Comparison of ENCODE assay signal across 20 cellular contexts in the genomic region with DNA sequence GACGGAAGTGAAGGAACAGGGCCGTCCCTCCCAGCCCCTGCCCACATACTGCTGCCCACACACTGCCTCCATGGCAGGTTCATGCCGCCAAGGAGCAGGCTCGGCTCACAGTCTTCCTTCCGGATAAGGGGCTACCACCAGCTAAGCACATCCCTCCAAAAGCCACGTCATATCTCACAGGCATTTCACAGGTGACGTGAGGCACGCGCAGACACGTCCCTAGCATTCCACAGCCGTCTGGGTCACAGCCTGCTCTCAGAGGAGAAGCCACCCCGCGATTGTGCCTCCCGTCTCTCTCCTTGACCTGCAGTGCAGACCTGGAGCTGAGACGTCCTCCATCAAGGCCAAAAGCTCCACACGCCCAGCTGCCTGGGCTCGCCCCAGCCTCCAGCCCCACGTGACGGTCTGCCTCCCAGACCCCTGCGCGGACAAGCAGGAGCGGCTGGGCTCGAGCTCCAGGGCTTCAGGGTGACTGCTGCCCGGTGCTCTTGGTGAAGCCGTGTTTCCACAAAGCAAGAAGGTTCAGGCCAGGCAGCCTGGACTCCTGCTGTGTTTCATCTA.
"Had no signal": no experiment of that assay in that cellular context is flagged by ENCODE, and none has a peak within 500 bp of the region (broad histone marks: within the 10 kb centered on the region; RNA-seq: fewer than 3 reads in every experiment).

No MANE protein-coding gene starts in this region.

- FAIRE-seq: kidney had no signal

- H3K27ac ChIP-seq: ascending aorta, breast epithelium, left lung had no signal

- ATAC-seq: activated naive CD8-positive, alpha-beta T cell treated with anti-CD3 and anti-CD28 coated beads, Interleukin-2, amount 50 U/mL, for 24 hours; activated T-helper 17 cell treated with anti-CD3 and anti-CD28 coated beads, Interleukin-2, amount 50 U/mL, for 72 hours; esophagus mucosa; left lung; mucosa of descending colon; naive thymus-derived CD4-positive, alpha-beta T cell; sciatic nerve; stimulated activated naive CD8-positive, alpha-beta T cell treated with anti-CD3 and anti-CD28 coated beads, Interleukin-15, Interleukin-2, amounts not matched to agents 100 U/mL and 50 U/mL, for 24 hours had no signal

- H3K36me3 ChIP-seq: ascending aorta, breast epithelium had no signal

- DNase-seq: activated CD4-positive, alpha-beta T cell treated with anti-CD3 and anti-CD28 coated beads, Interleukin-2, amount 50 U/mL, for 4 hours; activated CD4-positive, CD25-positive, alpha-beta regulatory T cell treated with anti-CD3 and anti-CD28 coated beads, Interleukin-2, amount 50 U/mL, for 72 hours; activated naive CD4-positive, alpha-beta T cell treated with anti-CD3 and anti-CD28 coated beads for 36 hours; activated naive CD8-positive, alpha-beta T cell treated with anti-CD3 and anti-CD28 coated beads, Interleukin-2, amount 50 U/mL, for 24 hours; dermis blood vessel endothelial cell; hippocampal formation; kidney; left lung; mucosa of descending colon; naive thymus-derived CD4-positive, alpha-beta T cell; stimulated activated naive CD8-positive, alpha-beta T cell treated with anti-CD3 and anti-CD28 coated beads, Interleukin-15, Interleukin-2, amounts not matched to agents 100 U/mL and 50 U/mL, for 24 hours; SW 1271; T-helper 9 cell had no signal

- H3K27ac Mint-ChIP-seq: activated naive CD4-positive, alpha-beta T cell treated with anti-CD3 and anti-CD28 coated beads for 36 hours; activated naive CD8-positive, alpha-beta T cell treated with anti-CD3 and anti-CD28 coated beads, Interleukin-2, amount 50 U/mL, for 24 hours; activated T-helper 17 cell treated with anti-CD3 and anti-CD28 coated beads, Interleukin-2, amount 50 U/mL, for 72 hours; memory B cell had no signal

- H3K9me3 Mint-ChIP-seq: activated naive CD4-positive, alpha-beta T cell treated with anti-CD3 and anti-CD28 coated beads for 36 hours; activated naive CD8-positive, alpha-beta T cell treated with anti-CD3 and anti-CD28 coated beads, Interleukin-2, amount 50 U/mL, for 24 hours; activated T-helper 17 cell treated with anti-CD3 and anti-CD28 coated beads, Interleukin-2, amount 50 U/mL, for 72 hours; naive thymus-derived CD4-positive, alpha-beta T cell had no signal

- H3K9me3 ChIP-seq: ascending aorta, breast epithelium, left lung, mucosa of descending colon, upper lobe of left lung had no signal

- H3K4me3 ChIP-seq: ascending aorta, breast epithelium, left lung, mucosa of descending colon, upper lobe of left lung had no signal

- H3K27me3 Mint-ChIP-seq: activated naive CD8-positive, alpha-beta T cell treated with anti-CD3 and anti-CD28 coated beads, Interleukin-2, amount 50 U/mL, for 24 hours; activated T-helper 17 cell treated with anti-CD3 and anti-CD28 coated beads, Interleukin-2, amount 50 U/mL, for 72 hours; memory B cell; naive thymus-derived CD4-positive, alpha-beta T cell had no signal

- H3K4me3 Mint-ChIP-seq: activated naive CD4-positive, alpha-beta T cell treated with anti-CD3 and anti-CD28 coated beads for 36 hours; activated naive CD8-positive, alpha-beta T cell treated with anti-CD3 and anti-CD28 coated beads, Interleukin-2, amount 50 U/mL, for 24 hours; activated T-helper 17 cell treated with anti-CD3 and anti-CD28 coated beads, Interleukin-2, amount 50 U/mL, for 72 hours; memory B cell had no signal

- H3K27me3 ChIP-seq: ascending aorta, breast epithelium, left lung, upper lobe of left lung had no signal
